In the genomic region with DNA sequence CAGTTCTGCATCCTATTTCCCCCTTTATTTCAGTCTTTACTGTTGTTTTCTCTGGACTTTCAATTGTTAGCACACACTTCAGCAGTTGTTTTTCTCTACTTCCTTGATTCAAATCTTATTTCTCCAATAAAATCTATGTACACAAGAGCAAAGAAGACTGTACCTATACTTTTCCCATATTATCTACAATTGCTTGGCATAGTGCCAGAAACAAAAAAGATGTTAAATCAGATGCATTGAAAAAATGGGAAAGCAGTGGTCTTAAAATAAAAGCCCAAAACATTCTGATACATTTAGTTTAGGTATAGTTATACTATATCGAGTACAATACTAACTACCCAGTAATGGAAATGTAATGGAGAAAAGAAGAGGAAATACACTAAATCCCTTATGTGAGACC, we compare ENCODE assay signal across 23 cellular contexts.
"Had no signal": no experiment of that assay in that cellular context is flagged by ENCODE, and none has a peak within 500 bp of the region (broad histone marks: within the 10 kb centered on the region; RNA-seq: fewer than 3 reads in every experiment).

No MANE protein-coding gene starts in this region.

- H3K4me3 ChIP-seq: left ventricle myocardium inferior, lung, ovary, right atrium auricular region, sigmoid colon, spleen, suprapubic skin, thoracic aorta, tibial artery, upper lobe of right lung had no signal

- H3K27ac ChIP-seq: left ventricle myocardium inferior, ovary, right atrium auricular region, sigmoid colon, spleen, suprapubic skin, thoracic aorta, tibial artery, upper lobe of right lung had no signal

- FAIRE-seq: islet of Langerhans, kidney, small intestine, urothelium cell line had no signal

- DNase-seq: hypothalamus; immature natural killer cell; kidney; left ventricle myocardium inferior; mesendoderm; naive B cell; ovary; sigmoid colon; small intestine; spleen; stimulated activated CD4-positive, alpha-beta T cell treated with anti-CD3 and anti-CD28 coated beads, Interleukin-4, amount 100 ng/mL, for 24 hours; stimulated activated naive CD4-positive, alpha-beta T cell; tibial artery; trophoblast cell; upper lobe of right lung had no signal

- H3K9me3 ChIP-seq: ovary, thoracic aorta, tibial artery, upper lobe of right lung had no signal

- ATAC-seq: natural killer cell treated with Interleukin-12 subunit alpha and Interleukin-12 subunit beta and Interleukin-15 and Interleukin-18, amount 100 ng/mL, for 72 hours; stimulated activated effector memory CD8-positive, alpha-beta T cell treated with anti-CD3 and anti-CD28 coated beads, Interleukin-12 subunit alpha, Interleukin-12 subunit beta, amount 100 ng/mL, for 72 hours; upper lobe of right lung had no signal

- H3K36me3 ChIP-seq: left ventricle myocardium inferior, ovary, right atrium auricular region, sigmoid colon, spleen, suprapubic skin, thoracic aorta, tibial artery, upper lobe of right lung had no signal

- H3K27me3 ChIP-seq: ovary, right atrium auricular region, sigmoid colon, spleen, suprapubic skin, tibial artery, upper lobe of right lung had no signal

- H3K4me1 ChIP-seq: right atrium auricular region, spleen, suprapubic skin, upper lobe of right lung had no signal
